Comparison of ENCODE assay signal across 1 cellular context in the genomic region with DNA sequence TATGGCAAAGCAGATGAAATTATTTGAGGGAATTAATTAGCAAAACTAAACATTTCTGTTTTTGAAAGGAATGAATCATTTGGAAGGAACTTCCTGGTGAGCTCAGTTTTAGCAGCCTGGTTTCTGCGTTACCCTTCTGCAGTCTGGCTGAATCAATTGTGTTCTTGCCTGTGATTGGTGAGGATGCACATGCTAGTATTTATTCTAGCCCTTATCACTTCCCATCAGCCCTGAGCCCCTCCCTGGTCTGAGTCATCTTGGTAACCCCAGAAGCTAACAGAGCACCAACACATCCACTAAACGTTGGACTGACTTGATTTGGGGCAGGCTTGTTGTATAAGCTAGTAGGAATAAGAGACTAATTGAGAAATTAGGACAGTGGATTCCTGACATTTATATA.
TF ChIP-seq lines count a peak whose summit lies in the region.

No MANE protein-coding gene starts in this region.

TF ChIP-seq in HepG2, 621 proteins besides CTCF, POLR2A, EP300 and RAD21 (continued from another document and continues in another):
- TF ChIP-seq, protein P1, sequence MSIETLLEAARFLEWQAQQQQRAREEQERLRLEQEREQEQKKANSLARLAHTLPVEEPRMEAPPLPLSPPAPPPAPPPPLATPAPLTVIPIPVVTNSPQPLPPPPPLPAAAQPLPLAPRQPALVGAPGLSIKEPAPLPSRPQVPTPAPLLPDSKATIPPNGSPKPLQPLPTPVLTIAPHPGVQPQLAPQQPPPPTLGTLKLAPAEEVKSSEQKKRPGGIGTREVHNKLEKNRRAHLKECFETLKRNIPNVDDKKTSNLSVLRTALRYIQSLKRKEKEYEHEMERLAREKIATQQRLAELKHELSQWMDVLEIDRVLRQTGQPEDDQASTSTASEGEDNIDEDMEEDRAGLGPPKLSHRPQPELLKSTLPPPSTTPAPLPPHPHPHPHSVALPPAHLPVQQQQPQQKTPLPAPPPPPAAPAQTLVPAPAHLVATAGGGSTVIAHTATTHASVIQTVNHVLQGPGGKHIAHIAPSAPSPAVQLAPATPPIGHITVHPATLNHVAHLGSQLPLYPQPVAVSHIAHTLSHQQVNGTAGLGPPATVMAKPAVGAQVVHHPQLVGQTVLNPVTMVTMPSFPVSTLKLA (IDR thresholded peaks at IDR 0.05): peak; percentile 19; the same call in 1 of the 2 replicates
- TF ChIP-seq SP1 (IDR thresholded peaks at IDR 0.05): no peak
- TF ChIP-seq SP1 (CRISPR knock-in tag; IDR thresholded peaks at IDR 0.05): no peak
- TF ChIP-seq CBX5 (CRISPR knock-in tag; IDR thresholded peaks at IDR 0.05; ENCODE audit: borderline replicate concordance): no peak; the same call in 1 of the 2 replicates
- TF ChIP-seq, protein P2, sequence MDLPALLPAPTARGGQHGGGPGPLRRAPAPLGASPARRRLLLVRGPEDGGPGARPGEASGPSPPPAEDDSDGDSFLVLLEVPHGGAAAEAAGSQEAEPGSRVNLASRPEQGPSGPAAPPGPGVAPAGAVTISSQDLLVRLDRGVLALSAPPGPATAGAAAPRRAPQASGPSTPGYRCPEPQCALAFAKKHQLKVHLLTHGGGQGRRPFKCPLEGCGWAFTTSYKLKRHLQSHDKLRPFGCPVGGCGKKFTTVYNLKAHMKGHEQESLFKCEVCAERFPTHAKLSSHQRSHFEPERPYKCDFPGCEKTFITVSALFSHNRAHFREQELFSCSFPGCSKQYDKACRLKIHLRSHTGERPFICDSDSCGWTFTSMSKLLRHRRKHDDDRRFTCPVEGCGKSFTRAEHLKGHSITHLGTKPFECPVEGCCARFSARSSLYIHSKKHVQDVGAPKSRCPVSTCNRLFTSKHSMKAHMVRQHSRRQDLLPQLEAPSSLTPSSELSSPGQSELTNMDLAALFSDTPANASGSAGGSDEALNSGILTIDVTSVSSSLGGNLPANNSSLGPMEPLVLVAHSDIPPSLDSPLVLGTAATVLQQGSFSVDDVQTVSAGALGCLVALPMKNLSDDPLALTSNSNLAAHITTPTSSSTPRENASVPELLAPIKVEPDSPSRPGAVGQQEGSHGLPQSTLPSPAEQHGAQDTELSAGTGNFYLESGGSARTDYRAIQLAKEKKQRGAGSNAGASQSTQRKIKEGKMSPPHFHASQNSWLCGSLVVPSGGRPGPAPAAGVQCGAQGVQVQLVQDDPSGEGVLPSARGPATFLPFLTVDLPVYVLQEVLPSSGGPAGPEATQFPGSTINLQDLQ (CRISPR knock-in tag; IDR thresholded peaks at IDR 0.05): no peak
- TF ChIP-seq ZNF484 (CRISPR knock-in tag; IDR thresholded peaks at IDR 0.05; ENCODE audit: borderline replicate concordance, low read depth): no peak
- TF ChIP-seq ERF (CRISPR knock-in tag; IDR thresholded peaks at IDR 0.05): no peak
- TF ChIP-seq, protein P3, sequence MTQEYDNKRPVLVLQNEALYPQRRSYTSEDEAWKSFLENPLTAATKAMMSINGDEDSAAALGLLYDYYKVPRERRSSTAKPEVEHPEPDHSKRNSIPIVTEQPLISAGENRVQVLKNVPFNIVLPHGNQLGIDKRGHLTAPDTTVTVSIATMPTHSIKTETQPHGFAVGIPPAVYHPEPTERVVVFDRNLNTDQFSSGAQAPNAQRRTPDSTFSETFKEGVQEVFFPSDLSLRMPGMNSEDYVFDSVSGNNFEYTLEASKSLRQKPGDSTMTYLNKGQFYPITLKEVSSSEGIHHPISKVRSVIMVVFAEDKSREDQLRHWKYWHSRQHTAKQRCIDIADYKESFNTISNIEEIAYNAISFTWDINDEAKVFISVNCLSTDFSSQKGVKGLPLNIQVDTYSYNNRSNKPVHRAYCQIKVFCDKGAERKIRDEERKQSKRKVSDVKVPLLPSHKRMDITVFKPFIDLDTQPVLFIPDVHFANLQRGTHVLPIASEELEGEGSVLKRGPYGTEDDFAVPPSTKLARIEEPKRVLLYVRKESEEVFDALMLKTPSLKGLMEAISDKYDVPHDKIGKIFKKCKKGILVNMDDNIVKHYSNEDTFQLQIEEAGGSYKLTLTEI (CRISPR knock-in tag; conservative IDR thresholded peaks at IDR 0.05): no peak
- TF ChIP-seq SOX5 (CRISPR knock-in tag; IDR thresholded peaks at IDR 0.05; ENCODE audit: borderline replicate concordance): peak; percentile 55; the same call in 1 of the 2 replicates
- TF ChIP-seq ZBTB38 (CRISPR knock-in tag; IDR thresholded peaks at IDR 0.05): no peak
- TF ChIP-seq, protein P4, sequence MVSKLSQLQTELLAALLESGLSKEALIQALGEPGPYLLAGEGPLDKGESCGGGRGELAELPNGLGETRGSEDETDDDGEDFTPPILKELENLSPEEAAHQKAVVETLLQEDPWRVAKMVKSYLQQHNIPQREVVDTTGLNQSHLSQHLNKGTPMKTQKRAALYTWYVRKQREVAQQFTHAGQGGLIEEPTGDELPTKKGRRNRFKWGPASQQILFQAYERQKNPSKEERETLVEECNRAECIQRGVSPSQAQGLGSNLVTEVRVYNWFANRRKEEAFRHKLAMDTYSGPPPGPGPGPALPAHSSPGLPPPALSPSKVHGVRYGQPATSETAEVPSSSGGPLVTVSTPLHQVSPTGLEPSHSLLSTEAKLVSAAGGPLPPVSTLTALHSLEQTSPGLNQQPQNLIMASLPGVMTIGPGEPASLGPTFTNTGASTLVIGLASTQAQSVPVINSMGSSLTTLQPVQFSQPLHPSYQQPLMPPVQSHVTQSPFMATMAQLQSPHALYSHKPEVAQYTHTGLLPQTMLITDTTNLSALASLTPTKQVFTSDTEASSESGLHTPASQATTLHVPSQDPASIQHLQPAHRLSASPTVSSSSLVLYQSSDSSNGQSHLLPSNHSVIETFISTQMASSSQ (IDR thresholded peaks at IDR 0.05; ENCODE audit: low read depth): no peak
- TF ChIP-seq, protein P4 (CRISPR knock-in tag; IDR thresholded peaks at IDR 0.05; ENCODE audit: borderline replicate concordance): peak; percentile 39; the same call in 1 of the 2 replicates
- no peak for TF ChIP-seq KAT2B (IDR thresholded peaks at IDR 0.05; ENCODE audit: borderline replicate concordance, low read depth, low read length)
- peak; percentile 81 for TF ChIP-seq JUN (CRISPR knock-in tag; IDR thresholded peaks at IDR 0.05)
- TF ChIP-seq ZNF562 (CRISPR knock-in tag; IDR thresholded peaks at IDR 0.05; ENCODE audit: borderline replicate concordance): no peak
- TF ChIP-seq ZBTB8A (CRISPR knock-in tag; IDR thresholded peaks at IDR 0.05; ENCODE audit: borderline replicate concordance, low read depth): no peak
- TF ChIP-seq, protein P5, sequence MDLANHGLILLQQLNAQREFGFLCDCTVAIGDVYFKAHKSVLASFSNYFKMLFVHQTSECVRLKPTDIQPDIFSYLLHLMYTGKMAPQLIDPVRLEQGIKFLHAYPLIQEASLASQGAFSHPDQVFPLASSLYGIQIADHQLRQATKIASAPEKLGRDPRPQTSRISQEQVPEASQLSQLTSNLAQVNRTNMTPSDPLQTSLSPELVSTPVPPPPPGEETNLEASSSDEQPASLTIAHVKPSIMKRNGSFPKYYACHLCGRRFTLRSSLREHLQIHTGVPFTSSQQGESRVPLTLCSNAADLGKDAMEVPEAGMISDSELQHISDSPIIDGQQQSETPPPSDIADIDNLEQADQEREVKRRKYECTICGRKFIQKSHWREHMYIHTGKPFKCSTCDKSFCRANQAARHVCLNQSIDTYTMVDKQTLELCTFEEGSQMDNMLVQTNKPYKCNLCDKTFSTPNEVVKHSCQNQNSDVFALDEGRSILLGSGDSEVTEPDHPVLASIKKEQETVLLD (CRISPR knock-in tag; IDR thresholded peaks at IDR 0.05; ENCODE audit: low read depth): no peak
- no peak for TF ChIP-seq SALL1 (CRISPR knock-in tag; IDR thresholded peaks at IDR 0.05)
- TF ChIP-seq, protein P6, sequence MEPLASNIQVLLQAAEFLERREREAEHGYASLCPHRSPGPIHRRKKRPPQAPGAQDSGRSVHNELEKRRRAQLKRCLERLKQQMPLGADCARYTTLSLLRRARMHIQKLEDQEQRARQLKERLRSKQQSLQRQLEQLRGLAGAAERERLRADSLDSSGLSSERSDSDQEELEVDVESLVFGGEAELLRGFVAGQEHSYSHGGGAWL (CRISPR knock-in tag; IDR thresholded peaks at IDR 0.05): no peak
- TF ChIP-seq NR2F6 (IDR thresholded peaks at IDR 0.05): no peak
- peak; percentile 22; the same call in 1 of the 2 replicates for TF ChIP-seq NR2F6 (CRISPR knock-in tag; IDR thresholded peaks at IDR 0.05)
- no peak for TF ChIP-seq LCORL (IDR thresholded peaks at IDR 0.05)
- TF ChIP-seq LCORL (CRISPR knock-in tag; IDR thresholded peaks at IDR 0.05): 0 out of 2 replicates have a peak, but pooled peaks have one; percentile 15
- no peak for TF ChIP-seq ZNF564 (CRISPR knock-in tag; IDR thresholded peaks at IDR 0.05)
- TF ChIP-seq YY1 (IDR thresholded peaks at IDR 0.05; ENCODE audit: insufficient read depth, insufficient replicate concordance, low read depth, low read length): no peak
- no peak for TF ChIP-seq HIVEP1 (CRISPR knock-in tag; IDR thresholded peaks at IDR 0.05)
- no peak for TF ChIP-seq ZC3H4 (CRISPR knock-in tag; IDR thresholded peaks at IDR 0.05; ENCODE audit: borderline replicate concordance)
- no peak for TF ChIP-seq CBX1 (IDR thresholded peaks at IDR 0.05; ENCODE audit: low read depth)
- TF ChIP-seq ZNF549 (CRISPR knock-in tag; IDR thresholded peaks at IDR 0.05): no peak
- TF ChIP-seq, protein P7, sequence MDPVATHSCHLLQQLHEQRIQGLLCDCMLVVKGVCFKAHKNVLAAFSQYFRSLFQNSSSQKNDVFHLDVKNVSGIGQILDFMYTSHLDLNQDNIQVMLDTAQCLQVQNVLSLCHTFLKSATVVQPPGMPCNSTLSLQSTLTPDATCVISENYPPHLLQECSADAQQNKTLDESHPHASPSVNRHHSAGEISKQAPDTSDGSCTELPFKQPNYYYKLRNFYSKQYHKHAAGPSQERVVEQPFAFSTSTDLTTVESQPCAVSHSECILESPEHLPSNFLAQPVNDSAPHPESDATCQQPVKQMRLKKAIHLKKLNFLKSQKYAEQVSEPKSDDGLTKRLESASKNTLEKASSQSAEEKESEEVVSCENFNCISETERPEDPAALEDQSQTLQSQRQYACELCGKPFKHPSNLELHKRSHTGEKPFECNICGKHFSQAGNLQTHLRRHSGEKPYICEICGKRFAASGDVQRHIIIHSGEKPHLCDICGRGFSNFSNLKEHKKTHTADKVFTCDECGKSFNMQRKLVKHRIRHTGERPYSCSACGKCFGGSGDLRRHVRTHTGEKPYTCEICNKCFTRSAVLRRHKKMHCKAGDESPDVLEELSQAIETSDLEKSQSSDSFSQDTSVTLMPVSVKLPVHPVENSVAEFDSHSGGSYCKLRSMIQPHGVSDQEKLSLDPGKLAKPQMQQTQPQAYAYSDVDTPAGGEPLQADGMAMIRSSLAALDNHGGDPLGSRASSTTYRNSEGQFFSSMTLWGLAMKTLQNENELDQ (CRISPR knock-in tag; IDR thresholded peaks at IDR 0.05; ENCODE audit: borderline replicate concordance): no peak
- TF ChIP-seq HCFC1 (IDR thresholded peaks at IDR 0.05; ENCODE audit: low read depth, low read length): no peak
- TF ChIP-seq, protein P8, sequence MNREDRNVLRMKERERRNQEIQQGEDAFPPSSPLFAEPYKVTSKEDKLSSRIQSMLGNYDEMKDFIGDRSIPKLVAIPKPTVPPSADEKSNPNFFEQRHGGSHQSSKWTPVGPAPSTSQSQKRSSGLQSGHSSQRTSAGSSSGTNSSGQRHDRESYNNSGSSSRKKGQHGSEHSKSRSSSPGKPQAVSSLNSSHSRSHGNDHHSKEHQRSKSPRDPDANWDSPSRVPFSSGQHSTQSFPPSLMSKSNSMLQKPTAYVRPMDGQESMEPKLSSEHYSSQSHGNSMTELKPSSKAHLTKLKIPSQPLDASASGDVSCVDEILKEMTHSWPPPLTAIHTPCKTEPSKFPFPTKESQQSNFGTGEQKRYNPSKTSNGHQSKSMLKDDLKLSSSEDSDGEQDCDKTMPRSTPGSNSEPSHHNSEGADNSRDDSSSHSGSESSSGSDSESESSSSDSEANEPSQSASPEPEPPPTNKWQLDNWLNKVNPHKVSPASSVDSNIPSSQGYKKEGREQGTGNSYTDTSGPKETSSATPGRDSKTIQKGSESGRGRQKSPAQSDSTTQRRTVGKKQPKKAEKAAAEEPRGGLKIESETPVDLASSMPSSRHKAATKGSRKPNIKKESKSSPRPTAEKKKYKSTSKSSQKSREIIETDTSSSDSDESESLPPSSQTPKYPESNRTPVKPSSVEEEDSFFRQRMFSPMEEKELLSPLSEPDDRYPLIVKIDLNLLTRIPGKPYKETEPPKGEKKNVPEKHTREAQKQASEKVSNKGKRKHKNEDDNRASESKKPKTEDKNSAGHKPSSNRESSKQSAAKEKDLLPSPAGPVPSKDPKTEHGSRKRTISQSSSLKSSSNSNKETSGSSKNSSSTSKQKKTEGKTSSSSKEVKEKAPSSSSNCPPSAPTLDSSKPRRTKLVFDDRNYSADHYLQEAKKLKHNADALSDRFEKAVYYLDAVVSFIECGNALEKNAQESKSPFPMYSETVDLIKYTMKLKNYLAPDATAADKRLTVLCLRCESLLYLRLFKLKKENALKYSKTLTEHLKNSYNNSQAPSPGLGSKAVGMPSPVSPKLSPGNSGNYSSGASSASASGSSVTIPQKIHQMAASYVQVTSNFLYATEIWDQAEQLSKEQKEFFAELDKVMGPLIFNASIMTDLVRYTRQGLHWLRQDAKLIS (CRISPR knock-in tag; IDR thresholded peaks at IDR 0.05): no peak
- TF ChIP-seq, protein P9, sequence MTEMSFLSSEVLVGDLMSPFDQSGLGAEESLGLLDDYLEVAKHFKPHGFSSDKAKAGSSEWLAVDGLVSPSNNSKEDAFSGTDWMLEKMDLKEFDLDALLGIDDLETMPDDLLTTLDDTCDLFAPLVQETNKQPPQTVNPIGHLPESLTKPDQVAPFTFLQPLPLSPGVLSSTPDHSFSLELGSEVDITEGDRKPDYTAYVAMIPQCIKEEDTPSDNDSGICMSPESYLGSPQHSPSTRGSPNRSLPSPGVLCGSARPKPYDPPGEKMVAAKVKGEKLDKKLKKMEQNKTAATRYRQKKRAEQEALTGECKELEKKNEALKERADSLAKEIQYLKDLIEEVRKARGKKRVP (CRISPR knock-in tag; IDR thresholded peaks at IDR 0.05): 0 out of 4 replicates have a peak, but pooled peaks of 1 of the 2 experiments have one; percentile 20
- peak; percentile 75 for TF ChIP-seq NFYC (CRISPR knock-in tag; IDR thresholded peaks at IDR 0.05)
- TF ChIP-seq SRSF4 (IDR thresholded peaks at IDR 0.05; ENCODE audit: low read depth, low read length, poor library complexity, severe bottlenecking): no peak
- TF ChIP-seq THYN1 (CRISPR knock-in tag; IDR thresholded peaks at IDR 0.05; ENCODE audit: borderline replicate concordance, low read depth): no peak
